ENCODE assay signal across 1 cellular context in genomic region chr17:10325036-10325435, GRCh38.
A peak's percentile ranks its signal among the peaks of the same experiment; 100 is the strongest.
TF ChIP-seq lines count a peak whose summit lies in the region.

No MANE protein-coding gene starts in this region.

TF ChIP-seq in K562, 482 proteins besides CTCF, POLR2A, EP300 and RAD21 (continued from another document):
- TF ChIP-seq TCF3 (CRISPR knock-in tag; IDR thresholded peaks at IDR 0.05) = 0 out of 2 replicates have a peak, but pooled peaks have one; percentile 18
- peak; percentile 63 for TF ChIP-seq CBFA2T3 (IDR thresholded peaks at IDR 0.05)
- TF ChIP-seq, protein P1, sequence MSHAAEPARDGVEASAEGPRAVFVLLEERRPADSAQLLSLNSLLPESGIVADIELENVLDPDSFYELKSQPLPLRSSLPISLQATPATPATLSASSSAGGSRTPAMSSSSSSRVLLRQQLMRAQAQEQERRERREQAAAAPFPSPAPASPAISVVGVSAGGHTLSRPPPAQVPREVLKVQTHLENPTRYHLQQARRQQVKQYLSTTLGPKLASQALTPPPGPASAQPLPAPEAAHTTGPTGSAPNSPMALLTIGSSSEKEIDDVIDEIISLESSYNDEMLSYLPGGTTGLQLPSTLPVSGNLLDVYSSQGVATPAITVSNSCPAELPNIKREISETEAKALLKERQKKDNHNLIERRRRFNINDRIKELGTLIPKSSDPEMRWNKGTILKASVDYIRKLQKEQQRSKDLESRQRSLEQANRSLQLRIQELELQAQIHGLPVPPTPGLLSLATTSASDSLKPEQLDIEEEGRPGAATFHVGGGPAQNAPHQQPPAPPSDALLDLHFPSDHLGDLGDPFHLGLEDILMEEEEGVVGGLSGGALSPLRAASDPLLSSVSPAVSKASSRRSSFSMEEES (CRISPR knock-in tag; IDR thresholded peaks at IDR 0.05) = no peak
- TF ChIP-seq DPF2 (IDR thresholded peaks at IDR 0.05) = 0 out of 2 replicates have a peak, but pooled peaks have one; percentile 43
- TF ChIP-seq MTA2 (IDR thresholded peaks at IDR 0.05; ENCODE audit: low read depth) = 0 out of 2 replicates have a peak, but pooled peaks have one; percentile 14
- no peak for TF ChIP-seq TCF7 (IDR thresholded peaks at IDR 0.05; ENCODE audit: borderline replicate concordance)
- peak; percentile 48 for TF ChIP-seq TAL1 (IDR thresholded peaks at IDR 0.05)
- no peak for TF ChIP-seq DIDO1 (tag; IDR thresholded peaks at IDR 0.05; ENCODE audit: low read depth)
